ENCODE assay signal across 1 cellular context in the genomic region with DNA sequence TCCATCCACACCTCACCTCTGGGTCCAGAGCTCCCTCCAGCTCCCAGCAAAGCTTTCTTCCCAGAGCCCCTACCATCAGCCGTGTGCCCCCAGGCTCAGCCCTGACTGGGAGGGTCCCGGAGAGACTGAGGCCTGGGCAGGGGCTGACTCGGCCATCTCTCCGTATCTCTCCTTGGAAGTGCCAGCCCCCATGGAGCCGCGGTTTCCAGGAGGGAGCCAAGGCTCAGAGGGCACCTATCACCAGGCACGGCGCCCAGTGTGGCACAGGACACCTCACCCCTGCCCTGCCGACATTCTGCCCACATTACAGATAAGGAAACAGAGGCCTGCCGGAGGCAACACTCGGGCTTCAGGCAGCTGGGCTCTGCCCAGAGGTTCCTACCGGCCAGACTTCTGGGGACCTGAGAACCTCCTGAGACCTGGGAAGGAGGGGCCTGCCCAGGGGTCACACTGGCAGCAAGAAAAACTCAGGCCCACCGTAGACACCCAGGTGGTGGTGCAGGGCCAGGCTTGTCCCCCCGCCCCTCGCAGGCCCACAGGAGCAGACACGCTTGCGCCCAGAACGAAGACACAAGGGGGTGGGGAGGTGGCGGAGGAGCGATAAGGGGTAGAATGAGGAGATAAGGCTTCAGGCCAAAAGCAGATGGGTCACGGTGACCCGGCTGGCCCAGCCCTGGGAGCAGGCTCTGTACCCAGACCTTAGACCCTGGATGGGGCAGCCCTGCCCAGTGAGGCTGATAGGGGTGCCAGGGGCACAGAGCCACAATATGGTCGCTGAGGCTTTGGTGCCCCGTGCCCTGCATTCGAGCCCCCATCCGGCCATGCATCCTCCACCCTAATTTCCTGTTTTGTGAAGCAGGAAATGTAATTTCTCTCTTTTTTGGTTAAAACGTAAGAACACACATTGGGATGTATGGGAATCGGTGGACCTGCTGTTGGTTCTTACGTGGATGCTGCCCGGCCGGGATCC.
TF ChIP-seq lines count a peak whose summit lies in the region.

No MANE protein-coding gene starts in this region.

TF ChIP-seq in WTC11, 78 proteins besides CTCF, POLR2A, EP300 and RAD21:
- TF ChIP-seq MYBL2 (CRISPR knock-in tag; IDR thresholded peaks at IDR 0.05) (no peak), AR (CRISPR knock-in tag; IDR thresholded peaks at IDR 0.05) (no peak), NFYB (CRISPR knock-in tag; conservative IDR thresholded peaks at IDR 0.05; ENCODE audit: low read depth) (no peak), SMAD4 (CRISPR knock-in tag; IDR thresholded peaks at IDR 0.05) (no peak), E2F5 (CRISPR knock-in tag; IDR thresholded peaks at IDR 0.05) (no peak)
- TF ChIP-seq, protein P1, sequence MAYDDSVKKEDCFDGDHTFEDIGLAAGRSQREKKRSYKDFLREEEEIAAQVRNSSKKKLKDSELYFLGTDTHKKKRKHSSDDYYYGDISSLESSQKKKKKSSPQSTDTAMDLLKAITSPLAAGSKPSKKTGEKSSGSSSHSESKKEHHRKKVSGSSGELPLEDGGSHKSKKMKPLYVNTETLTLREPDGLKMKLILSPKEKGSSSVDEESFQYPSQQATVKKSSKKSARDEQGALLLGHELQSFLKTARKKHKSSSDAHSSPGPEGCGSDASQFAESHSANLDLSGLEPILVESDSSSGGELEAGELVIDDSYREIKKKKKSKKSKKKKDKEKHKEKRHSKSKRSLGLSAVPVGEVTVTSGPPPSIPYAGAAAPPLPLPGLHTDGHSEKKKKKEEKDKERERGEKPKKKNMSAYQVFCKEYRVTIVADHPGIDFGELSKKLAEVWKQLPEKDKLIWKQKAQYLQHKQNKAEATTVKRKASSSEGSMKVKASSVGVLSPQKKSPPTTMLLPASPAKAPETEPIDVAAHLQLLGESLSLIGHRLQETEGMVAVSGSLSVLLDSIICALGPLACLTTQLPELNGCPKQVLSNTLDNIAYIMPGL (CRISPR knock-in tag; IDR thresholded peaks at IDR 0.05): no peak
- TF ChIP-seq, protein P2, sequence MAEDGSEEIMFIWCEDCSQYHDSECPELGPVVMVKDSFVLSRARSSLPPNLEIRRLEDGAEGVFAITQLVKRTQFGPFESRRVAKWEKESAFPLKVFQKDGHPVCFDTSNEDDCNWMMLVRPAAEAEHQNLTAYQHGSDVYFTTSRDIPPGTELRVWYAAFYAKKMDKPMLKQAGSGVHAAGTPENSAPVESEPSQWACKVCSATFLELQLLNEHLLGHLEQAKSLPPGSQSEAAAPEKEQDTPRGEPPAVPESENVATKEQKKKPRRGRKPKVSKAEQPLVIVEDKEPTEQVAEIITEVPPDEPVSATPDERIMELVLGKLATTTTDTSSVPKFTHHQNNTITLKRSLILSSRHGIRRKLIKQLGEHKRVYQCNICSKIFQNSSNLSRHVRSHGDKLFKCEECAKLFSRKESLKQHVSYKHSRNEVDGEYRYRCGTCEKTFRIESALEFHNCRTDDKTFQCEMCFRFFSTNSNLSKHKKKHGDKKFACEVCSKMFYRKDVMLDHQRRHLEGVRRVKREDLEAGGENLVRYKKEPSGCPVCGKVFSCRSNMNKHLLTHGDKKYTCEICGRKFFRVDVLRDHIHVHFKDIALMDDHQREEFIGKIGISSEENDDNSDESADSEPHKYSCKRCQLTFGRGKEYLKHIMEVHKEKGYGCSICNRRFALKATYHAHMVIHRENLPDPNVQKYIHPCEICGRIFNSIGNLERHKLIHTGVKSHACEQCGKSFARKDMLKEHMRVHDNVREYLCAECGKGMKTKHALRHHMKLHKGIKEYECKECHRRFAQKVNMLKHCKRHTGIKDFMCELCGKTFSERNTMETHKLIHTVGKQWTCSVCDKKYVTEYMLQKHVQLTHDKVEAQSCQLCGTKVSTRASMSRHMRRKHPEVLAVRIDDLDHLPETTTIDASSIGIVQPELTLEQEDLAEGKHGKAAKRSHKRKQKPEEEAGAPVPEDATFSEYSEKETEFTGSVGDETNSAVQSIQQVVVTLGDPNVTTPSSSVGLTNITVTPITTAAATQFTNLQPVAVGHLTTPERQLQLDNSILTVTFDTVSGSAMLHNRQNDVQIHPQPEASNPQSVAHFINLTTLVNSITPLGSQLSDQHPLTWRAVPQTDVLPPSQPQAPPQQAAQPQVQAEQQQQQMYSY (CRISPR knock-in tag; IDR thresholded peaks at IDR 0.05): no peak
